Comparison of ENCODE assay signal across 8 cellular contexts in genomic region chr2:165953655-165954606, GRCh38. TPM values are rescaled to one million over a fixed set of nuclear protein-coding genes. Genes with fewer than 3 reads are reported as not detected.
DNase-seq lines count a peak whose midpoint lies in the region; ATAC-seq, FAIRE-seq and TF ChIP-seq lines count a peak whose summit lies in the region.

TSS of gene TTC21B (minus strand) at chr2:165953776. CDS start at chr2:165953705, 71 bp downstream.

- no peak within 1 kb of the TSS; the same call in 1 of the 2 replicates for H2BK12ac ChIP-seq in H1 (ENCODE audit: low read depth, low read length)

- H4K5ac ChIP-seq in H1 (ENCODE audit: insufficient read length, low read depth, low read length), result peak within 1 kb of the TSS; percentile 85

- H3K4me1 Mint-ChIP-seq in Caco-2 (ENCODE audit: low read depth, unreplicated experiment) (peaks cover 7% of the 10 kb centered on the region), memory B cell (peaks cover 7% of the 10 kb centered on the region)

- H3K18ac ChIP-seq in H1 (ENCODE audit: extremely low read depth, low read length), result peak within 1 kb of the TSS; percentile 34; the same call in 1 of the 2 replicates

- peak in 1 of 2 experiments; percentile 10; a peak in 1 of 3 replicates for TF ChIP-seq EP300 in H1 (IDR thresholded peaks at IDR 0.05; ENCODE audit: borderline replicate concordance in 1 of 2, low read depth in 2 of 2, low read length in 2 of 2)

- H3K4ac ChIP-seq in H1 (replicated peaks; ENCODE audit: insufficient read length, low read depth, low read length), result peak within 1 kb of the TSS; percentile 57

- peak within 1 kb of the TSS; percentile 79 for H2AFZ ChIP-seq in H1 (ENCODE audit: low read length)

- H3K27me3 Mint-ChIP-seq in Caco-2 (ENCODE audit: insufficient read depth, unreplicated experiment) (no peaks in the 10 kb centered on the region), memory B cell (no peaks in the 10 kb centered on the region)

- H2BK5ac ChIP-seq in H1 (ENCODE audit: low read depth, low read length), result peak within 1 kb of the TSS; percentile 8; the same call in 1 of the 2 replicates

- no peak within 1 kb of the TSS for H3K23ac ChIP-seq in H1 (ENCODE audit: insufficient read length)

- H4K8ac ChIP-seq in H1 (ENCODE audit: extremely low read depth, insufficient read depth, low read length), result peak within 1 kb of the TSS; percentile 91; the same call in 1 of the 2 replicates

- H3K4me3 ChIP-seq in Caco-2 (ENCODE audit: low read depth, low read length) (peak within 1 kb of the TSS; percentile 64), H1 (ENCODE audit: extremely low read depth in 1 of 4, insufficient read depth in 2 of 4, low read depth in 3 of 4, low read length in 4 of 4) (peak within 1 kb of the TSS; percentile 69 to 87 (median 74))

- H2BK20ac ChIP-seq in H1 (ENCODE audit: low read length), result no peak within 1 kb of the TSS

- peak within 1 kb of the TSS; percentile 91 for H2BK120ac ChIP-seq in H1 (replicated peaks; ENCODE audit: low read depth, low read length)

- H3K9me3 Mint-ChIP-seq in Caco-2 (ENCODE audit: unreplicated experiment), result no peaks in the 10 kb centered on the region
- H3K9me3 Mint-ChIP-seq in memory B cell, result no peaks in the 10 kb centered on the region

- H3K4me1 ChIP-seq in Caco-2 (peaks cover 15% of the 10 kb centered on the region), H1 (replicated peaks in 1 of 4; ENCODE audit: control insufficient read depth in 3 of 4, insufficient read depth in 4 of 4, low read length in 3 of 4) (peaks cover 0 to 2% (median 0%) of the 10 kb centered on the region in 4 experiments; a peak in 2 of 7 replicates)

- H3K23me2 ChIP-seq in H1 (ENCODE audit: low read depth, low read length), result peaks cover 2% of the 10 kb centered on the region; the same call in 1 of the 2 replicates

- intact Hi-C loops in Caco-2 (cut with micrococcal nuclease; ENCODE audit: unreplicated experiment), result loop anchor here (1.0 kb wide), 5 partner anchors 16 to 227 kb away; partner anchors contain the start of genes GALNT3 and SCN1A

- H3K27ac Mint-ChIP-seq in Caco-2 (ENCODE audit: unreplicated experiment), result no peak within 1 kb of the TSS
- H3K27ac Mint-ChIP-seq in memory B cell, result no peak within 1 kb of the TSS

- DNase-seq in Caco-2 (peak; percentile 96 to 98), HT1080 (ENCODE audit: low read depth) (peak; percentile 94), NOMO-1 treated with DMSO at 0.1 percent for 48 hours (lab: John Stamatoyannopoulos, UW; ENCODE audit: unreplicated experiment) (peak; percentile 95), H1 (ENCODE audit: low read depth in 1 of 2, low spot score in 2 of 2) (peak; percentile 80 to 94), memory B cell (ENCODE audit: low spot score in 2 of 2) (peak; percentile 88 to 89)
- DNase-seq in activated CD8-positive, alpha-beta memory T cell treated with anti-CD3 and anti-CD28 coated beads for 4 hours (ENCODE audit: low read depth in 2 of 2), result peak; percentile 86 to 87
- DNase-seq in stimulated activated CD8-positive, alpha-beta memory T cell treated with anti-CD3 and anti-CD28 coated beads, Interleukin-12 subunit alpha, Interleukin-12 subunit beta, amount 100 ng/mL, for 24 hours (ENCODE audit: extremely low read depth), result peak; percentile 88

- TF ChIP-seq RAD21 in H1 (IDR thresholded peaks at IDR 0.05 in 1 of 2, conservative IDR thresholded peaks at IDR 0.05 in 1 of 2; ENCODE audit: low read depth in 2 of 2, low read length in 2 of 2), result peak; percentile 57

- no peak within 1 kb of the TSS for H2AK5ac ChIP-seq in H1 (ENCODE audit: low read depth, low read length)

- ATAC-seq in GM21360 (IDR thresholded peaks at IDR 0.05; ENCODE audit: unreplicated experiment), result peak; percentile 96
- peak; percentile 90 for ATAC-seq in memory B cell (ENCODE audit: low read depth)

- H3K36me3 Mint-ChIP-seq in Caco-2 (ENCODE audit: insufficient read depth, unreplicated experiment) (no peaks in the 10 kb centered on the region), memory B cell (no peaks in the 10 kb centered on the region)

- TF ChIP-seq CTCF in Caco-2 (IDR thresholded peaks at IDR 0.05; ENCODE audit: insufficient read depth in 1 of 2, low read depth in 1 of 2, low read length in 1 of 2, severe bottlenecking in 1 of 2, unreplicated experiment in 1 of 2) (peak; percentile 79 to 87), H1 (IDR thresholded peaks at IDR 0.05; ENCODE audit: control extremely low read depth in 1 of 3, insufficient read depth in 1 of 3, low read depth in 1 of 3, low read length in 3 of 3) (peak; percentile 53 to 85 (median 72))

- H4K20me1 ChIP-seq in H1 (replicated peaks in 1 of 2; ENCODE audit: control insufficient read depth in 1 of 2, insufficient read depth in 2 of 2, low read length in 2 of 2), result peaks cover 0 to 4% of the 10 kb centered on the region in 2 experiments

- peaks cover 0 to 34% of the 10 kb centered on the region in 2 experiments; a peak in 3 of 4 replicates for H3K79me2 ChIP-seq in H1 (ENCODE audit: control insufficient read depth in 1 of 2, insufficient read depth in 2 of 2, low read length in 2 of 2)

- H4K91ac ChIP-seq in H1 (replicated peaks; ENCODE audit: insufficient read length, low read length), result no peak within 1 kb of the TSS

- peak; percentile 85 for FAIRE-seq in H1 (lab: Jason Lieb, UNC)

- CTCF ChIA-PET in Caco-2 (lab: Charles Lee), result interaction anchor here (0.7 to 1.8 kb wide), 10 partner anchors 9 to 228 kb away, joined by 3 to 11 read pairs (median 4); partner anchors contain the start of gene SCN1A
- CTCF ChIA-PET in H1 (lab: Charles Lee; ENCODE audit: partially characterized antibody), result interaction anchor here (0.6 to 3.0 kb wide), 12 partner anchors 9 to 262 kb away, joined by 3 to 27 read pairs (median 6); partner anchors contain the start of gene SCN1A

- peak within 1 kb of the TSS; percentile 66 to 70 for H3K4me2 ChIP-seq in H1 (ENCODE audit: insufficient read depth in 1 of 2, low read depth in 2 of 2, low read length in 2 of 2)

- no peak within 1 kb of the TSS for H3K14ac ChIP-seq in H1 (ENCODE audit: insufficient read length)

- H3K4me3 Mint-ChIP-seq in Caco-2 (ENCODE audit: unreplicated experiment), result no peak within 1 kb of the TSS
- peak within 1 kb of the TSS; percentile 14 for H3K4me3 Mint-ChIP-seq in memory B cell

- POLR2A ChIA-PET in Caco-2 (lab: Charles Lee) (interaction anchor here (0.7 to 1.0 kb wide), 3 partner anchors 9 to 160 kb away, joined by 4 to 8 read pairs (median 5); partner anchors contain the start of gene GALNT3), H1 (lab: Charles Lee; ENCODE audit: partially characterized antibody) (interaction anchor here (0.6 to 1.1 kb wide), 5 partner anchors 9 to 609 kb away, joined by 3 to 10 read pairs (median 3); no protein-coding TSS in a partner anchor)

- peak within 1 kb of the TSS; percentile 90 for H3K27ac ChIP-seq in H1 (ENCODE audit: low read depth, low read length)

- BruUV-seq in Caco-2 (replicated peaks; lab: Mats Ljungman, UMichigan), result no TSS peak

- H3K36me3 ChIP-seq in Caco-2 (ENCODE audit: control insufficient read depth, insufficient read depth, low read length), result no peaks in the 10 kb centered on the region
- peaks cover 0 to 6% (median 3%) of the 10 kb centered on the region in 4 experiments; a peak in 2 of 8 replicates for H3K36me3 ChIP-seq in H1 (ENCODE audit: control insufficient read depth in 2 of 4, insufficient read depth in 4 of 4, low read length in 3 of 4)

- WGBS in H1 (ENCODE audit: extremely low coverage in 1 of 2, insufficient coverage in 1 of 2, insufficient read length in 1 of 2, insufficient replicate concordance in 2 of 2, low coverage in 1 of 2, low lambda C conversion rate in 2 of 2, missing lambda C conversion rate in 1 of 2), 2 experiments, result 2% methylated on average over 36 of the region's 55 CpGs; no CpG with 5 or more reads in 1 of the 2 experiments

- H3K9ac ChIP-seq in H1 (replicated peaks in 1 of 4; ENCODE audit: extremely low read depth in 1 of 4, low read depth in 3 of 4, low read length in 3 of 4), result peak within 1 kb of the TSS; percentile 72 to 88 (median 80)

- H3K9me3 ChIP-seq in Caco-2, result no peaks in the 10 kb centered on the region
- H3K9me3 ChIP-seq in H1 (ENCODE audit: insufficient read depth in 2 of 2, low read depth in 1 of 2, low read length in 1 of 2), result peaks cover 0 to 8% of the 10 kb centered on the region in 2 experiments; a peak in 2 of 4 replicates

- peak in 1 of 2 experiments; percentile 66; a peak in 2 of 3 replicates for TF ChIP-seq POLR2A in H1 (IDR thresholded peaks at IDR 0.05; ENCODE audit: control extremely low read depth in 1 of 2, low read depth in 2 of 2, low read length in 2 of 2)

- H3K56ac ChIP-seq in H1 (replicated peaks; ENCODE audit: insufficient read length, low read depth, low read length), result peak within 1 kb of the TSS; percentile 37

- no peaks in the 10 kb centered on the region; the same call in 1 of the 2 replicates for H3K79me1 ChIP-seq in H1 (ENCODE audit: low read depth, low read length)

- H3K27me3 ChIP-seq in Caco-2 (replicated peaks; ENCODE audit: control insufficient read depth, insufficient read depth, low read length) (no peaks in the 10 kb centered on the region), H1 (replicated peaks in 1 of 4; ENCODE audit: control insufficient read depth in 3 of 4, extremely low read depth in 1 of 4, insufficient read depth in 3 of 4, low read length in 3 of 4) (no peaks in the 10 kb centered on the region)

- H2BK15ac ChIP-seq in H1 (ENCODE audit: low read length), result no peak within 1 kb of the TSS

TF ChIP-seq in H1, 55 proteins besides CTCF, POLR2A, EP300 and RAD21 (continues in another document):
- TF ChIP-seq MAFK (IDR thresholded peaks at IDR 0.05; ENCODE audit: low read depth, low read length) (no peak), RXRA (IDR thresholded peaks at IDR 0.05; ENCODE audit: insufficient read depth, low read depth, low read length) (no peak), SIRT6 (IDR thresholded peaks at IDR 0.05; ENCODE audit: low read length) (no peak), CBX8 (IDR thresholded peaks at IDR 0.05; ENCODE audit: borderline replicate concordance, low read depth, low read length) (no peak), ASH2L (IDR thresholded peaks at IDR 0.05; ENCODE audit: low read length) (peak; percentile 99), NRF1 (IDR thresholded peaks at IDR 0.05; ENCODE audit: low read depth, low read length) (no peak), CEBPB (IDR thresholded peaks at IDR 0.05; ENCODE audit: low read depth, low read length) (no peak)

RNA-seq across cellular contexts. Expression of gene TTC21B, which starts in this region (rescaled TPM):
- total RNA-seq in Caco-2 (2022), result 13.5 and 14.2 TPM in 2 replicates
- 17.7 and 20.2 TPM in 2 replicates for total RNA-seq in HT1080 (2014; rRNA removed; shearing (Covaris generic))
- polyA plus RNA-seq in HT1080 (2015; cell fraction: cytosol; rRNA removed), result 8.1 and 11.0 TPM in 2 replicates
- 21.4 and 23.9 TPM in 2 replicates for polyA plus RNA-seq in HT1080 (2015; cell fraction: nucleus; rRNA removed)
- 20.8 and 23.9 TPM in 2 replicates for total RNA-seq in H1 (2021; fragmentation: NEBNext Ultra II Directional; extraction: Animal tissue kit (Norgen Biotek cat#: 25700))
- 5.1 and 6.9 TPM in 2 replicates for polyA plus RNA-seq in H1 (2011; rRNA removed)
- polyA plus RNA-seq in H1 (2011; cell fraction: cytosol; rRNA removed), result 7.6 TPM
- polyA plus RNA-seq in H1 (2011; cell fraction: nucleus; rRNA removed), result 12.0 TPM
- 8.2 to 12.2 TPM (median 11.8 TPM) in 4 replicates for polyA plus RNA-seq in H1 (2012, experiment 1 of 2)
- polyA plus RNA-seq in H1 (2012, experiment 2 of 2), result 0.49 TPM
- 10.4 TPM for polyA plus RNA-seq in H1 (2013, experiment 1 of 2)
- 9.3 TPM for polyA plus RNA-seq in H1 (2013, experiment 2 of 2)
- 24.4 and 42.0 TPM in 2 replicates for polyA minus RNA-seq in H1 (2011; rRNA and poly(A)+ RNA removed)
- polyA minus RNA-seq in H1 (2011; cell fraction: cytosol; rRNA and poly(A)+ RNA removed), result 11.1 TPM
- 51.4 TPM for polyA minus RNA-seq in H1 (2011; cell fraction: nucleus; rRNA and poly(A)+ RNA removed)

Comparison
In these comparisons a context has a peak if more than half of its experiments do, and no peak if none do; other contexts are left out.
1. Peak in every context shown above with its lines: DNase-seq, ATAC-seq, H3K4me3 ChIP-seq and H3K27ac ChIP-seq.